In the genomic region with DNA sequence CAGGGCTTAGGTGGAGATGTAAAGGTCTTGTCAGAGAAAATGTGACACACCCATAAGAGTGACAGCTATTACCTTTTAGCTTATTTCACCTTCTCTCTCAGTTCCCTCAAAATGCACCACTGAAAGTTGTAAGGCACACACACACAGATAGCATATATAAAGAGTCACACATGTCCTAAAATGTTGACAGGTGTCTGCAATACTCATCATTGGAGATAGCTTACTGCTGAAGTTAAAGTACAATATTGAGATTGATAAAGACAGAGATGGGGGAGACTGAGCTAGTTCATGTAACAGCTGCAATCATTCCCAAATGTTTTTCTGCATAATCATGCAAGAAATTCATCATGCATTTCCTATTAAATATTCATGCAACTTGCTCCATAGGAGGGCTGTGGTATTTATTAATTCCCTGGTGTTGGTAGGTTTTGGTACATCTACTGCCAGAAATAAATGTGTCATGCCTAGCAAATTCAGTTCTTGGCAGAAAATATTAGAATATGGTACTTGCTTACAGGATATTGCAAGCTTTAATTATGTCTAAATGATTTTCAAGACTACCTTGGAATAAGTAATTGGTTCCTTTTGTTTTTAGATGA, we compare ENCODE assay signal across 16 cellular contexts.
DNase-seq lines count a peak whose midpoint lies in the region; ATAC-seq and TF ChIP-seq lines count a peak whose summit lies in the region.
"Had no signal": no experiment of that assay in that cellular context is flagged by ENCODE, and none has a peak within 500 bp of the region (broad histone marks: within the 10 kb centered on the region; RNA-seq: fewer than 3 reads in every experiment).

No MANE protein-coding gene starts in this region.

- no peaks in the 10 kb centered on the region for H3K36me3 ChIP-seq in A673 (ENCODE audit: insufficient read depth, low read length, poor library complexity, severe bottlenecking)
- H3K36me3 ChIP-seq: SJCRH30 had no signal

- peaks cover 27% of the 10 kb centered on the region for H3K4me1 Mint-ChIP-seq in activated naive CD8-positive, alpha-beta T cell treated with anti-CD3 and anti-CD28 coated beads for 36 hours
- H3K4me1 Mint-ChIP-seq: CD4-positive, CD25-positive, alpha-beta regulatory T cell had no signal

- H3K27ac ChIP-seq in A673 (ENCODE audit: low read depth, low read length, poor library complexity, severe bottlenecking): no peak overlapping the region
- H3K27ac ChIP-seq: 22Rv1, SJCRH30 had no signal

- ATAC-seq in GM21825 (IDR thresholded peaks at IDR 0.05; ENCODE audit: unreplicated experiment): no peak

- no peaks in the 10 kb centered on the region for H3K27me3 ChIP-seq in A673 (replicated peaks; ENCODE audit: insufficient read depth, low read depth, low read length, poor library complexity)
- H3K27me3 ChIP-seq: SJCRH30 had no signal

- H3K4me3 ChIP-seq in A673 (ENCODE audit: low read depth, low read length, poor library complexity, severe bottlenecking) (no peak overlapping the region), fibroblast of mammary gland (ENCODE audit: control insufficient read depth, low read depth, low read length) (no peak overlapping the region)
- H3K4me3 ChIP-seq: SJCRH30 had no signal

- H3K27ac Mint-ChIP-seq in activated naive CD8-positive, alpha-beta T cell treated with anti-CD3 and anti-CD28 coated beads for 36 hours: no peak overlapping the region
- H3K27ac Mint-ChIP-seq: CD4-positive, CD25-positive, alpha-beta regulatory T cell had no signal

- H3K9me3 Mint-ChIP-seq in activated naive CD8-positive, alpha-beta T cell treated with anti-CD3 and anti-CD28 coated beads for 36 hours: peaks cover 12% of the 10 kb centered on the region

- H3K4me3 Mint-ChIP-seq in activated naive CD8-positive, alpha-beta T cell treated with anti-CD3 and anti-CD28 coated beads for 36 hours: no peak overlapping the region
- H3K4me3 Mint-ChIP-seq: CD4-positive, CD25-positive, alpha-beta regulatory T cell had no signal

- BruUV-seq in A673 (replicated peaks; lab: Mats Ljungman, UMichigan): no TSS peak

- POLR2A ChIA-PET in A673 (lab: Charles Lee; ENCODE audit: low non-redundant PET): no interaction called here

- intact Hi-C loops in A673 (cut with micrococcal nuclease; ENCODE audit: unreplicated experiment): no loop called here

- no peaks in the 10 kb centered on the region for H3K27me3 Mint-ChIP-seq in activated naive CD8-positive, alpha-beta T cell treated with anti-CD3 and anti-CD28 coated beads for 36 hours

- peak; percentile 61 for DNase-seq in A673 (ENCODE audit: low spot score)
- DNase-seq in GM04504 (ENCODE audit: low read depth): peak; percentile 53
- DNase-seq in amniotic epithelial cell (ENCODE audit: low read depth): peak; percentile 3
- DNase-seq in fibroblast of mammary gland (ENCODE audit: low read depth): peak; percentile 80
- no peak for DNase-seq in anterior cingulate cortex (lab: John Stamatoyannopoulos, UW)
- DNase-seq in activated naive CD8-positive, alpha-beta T cell treated with anti-CD3 and anti-CD28 coated beads for 36 hours: no peak
- no peak for DNase-seq in DMS153 treated with DMSO at 0.1 percent for 48 hours (lab: John Stamatoyannopoulos, UW; ENCODE audit: unreplicated experiment)
- DNase-seq: CD4-positive, CD25-positive, alpha-beta regulatory T cell; DND-41; KG1; NCI-H1417 treated with DMSO at 0.1 percent for 48 hours; NCI-H2029; NCI-H510A; SJCRH30 had no signal

- H3K4me1 ChIP-seq in A673 (ENCODE audit: insufficient read depth, low read length, poor library complexity, severe bottlenecking): peaks cover 47% of the 10 kb centered on the region
- H3K4me1 ChIP-seq: SJCRH30 had no signal

- no peaks in the 10 kb centered on the region for H3K9me3 ChIP-seq in A673 (ENCODE audit: low read depth, low read length, poor library complexity, severe bottlenecking)

- peaks cover 5% of the 10 kb centered on the region for H3K36me3 Mint-ChIP-seq in activated naive CD8-positive, alpha-beta T cell treated with anti-CD3 and anti-CD28 coated beads for 36 hours
- H3K36me3 Mint-ChIP-seq: CD4-positive, CD25-positive, alpha-beta regulatory T cell had no signal

- no peak for TF ChIP-seq CTCF in A673 (conservative IDR thresholded peaks at IDR 0.05; ENCODE audit: low read depth, low read length)
- no peak for TF ChIP-seq CTCF in fibroblast of mammary gland (conservative IDR thresholded peaks at IDR 0.05; ENCODE audit: control insufficient read depth, insufficient read depth, low read depth, low read length)

- CTCF ChIA-PET in A673 (lab: Charles Lee): no interaction called here

Comparison
In these comparisons a context has a peak if more than half of its experiments do, and no peak if none do; other contexts are left out.
1. DNase-seq: peak in A673 (single experiment), GM04504 (single experiment), amniotic epithelial cell (single experiment) and fibroblast of mammary gland (single experiment); none in anterior cingulate cortex (0 of 58), activated naive CD8-positive, alpha-beta T cell treated with anti-CD3 and anti-CD28 coated beads for 36 hours (single experiment) and DMS153 treated with DMSO at 0.1 percent for 48 hours (single experiment).